ENCODE assay signal across 8 cellular contexts in genomic region chr17:28728364-28729200, GRCh38. TPM values are rescaled to one million over a fixed set of nuclear protein-coding genes. Genes with fewer than 3 reads are reported as not detected.
DNase-seq lines count a peak whose midpoint lies in the region; ATAC-seq, FAIRE-seq and TF ChIP-seq lines count a peak whose summit lies in the region.

Gene NEK8 (plus strand): TSS chr17:28728788. CDS start chr17:28728814, 26 bp downstream.

- DNase-seq in ACHN (peak; percentile 93), NCI-H2227 treated with DMSO at 0.1 percent for 48 hours (lab: John Stamatoyannopoulos, UW) (peak; percentile 90), mammary epithelial cell (peak; percentile 97), immature natural killer cell (peak; percentile 96 to 97 (median 97)), small intestine (peak; percentile 98)

- CTCF ChIA-PET in mammary epithelial cell (lab: Charles Lee; ENCODE audit: low non-redundant PET): interaction anchor here (0.6 to 2.5 kb wide), 4 partner anchors 9 to 22 kb away, joined by 5 to 49 read pairs (median 10); no protein-coding TSS in a partner anchor

- WGBS in mammary epithelial cell (ENCODE audit: low coverage, missing lambda C conversion rate): 5% methylated on average over 31 of the region's 64 CpGs
- WGBS in small intestine, 3 donors: 0% methylated on average over 56 to 64 of the region's 64 CpGs

- peak within 1 kb of the TSS; percentile 64 for H2AFZ ChIP-seq in mammary epithelial cell (ENCODE audit: low read depth, low read length)

- H3K4me1 ChIP-seq in mammary epithelial cell (ENCODE audit: insufficient read depth, low read length): peaks cover 38% of the 10 kb centered on the region
- H3K4me1 ChIP-seq in small intestine (ENCODE audit: control insufficient read depth in 2 of 2, insufficient read depth in 1 of 2, low read depth in 1 of 2, low read length in 1 of 2): no peaks in the 10 kb centered on the region

- peaks cover 7 to 10% (median 10%) of the 10 kb centered on the region in 3 donors for H3K27me3 Mint-ChIP-seq in immature natural killer cell (ENCODE audit: low read depth in 3 of 3)

- dilution Hi-C loops in mammary epithelial cell (cut with HindIII; ENCODE audit: low sequenced_read_pairs): no loop called here

- H3K9me3 ChIP-seq in mammary epithelial cell (replicated peaks; ENCODE audit: insufficient read depth, low read length): no peaks in the 10 kb centered on the region
- H3K9me3 ChIP-seq in small intestine (ENCODE audit: control insufficient read depth, low read depth): no peaks in the 10 kb centered on the region

- peaks cover 4 to 14% (median 8%) of the 10 kb centered on the region in 3 donors for H3K36me3 Mint-ChIP-seq in immature natural killer cell

- peaks cover 38 to 46% of the 10 kb centered on the region in 2 donors for H3K4me1 Mint-ChIP-seq in immature natural killer cell

- FAIRE-seq in small intestine (lab: Jason Lieb, UNC): no peak

- H3K27ac Mint-ChIP-seq in immature natural killer cell: peak within 1 kb of the TSS; percentile 93 to 98 (median 97)

- intact Hi-C loops in mammary epithelial cell (cut with micrococcal nuclease): loop anchor here (1.0 kb wide), 1 partner anchor 15 kb away; no protein-coding TSS in a partner anchor

- H3K79me2 ChIP-seq in mammary epithelial cell (ENCODE audit: insufficient read depth, low read length): peaks cover 11% of the 10 kb centered on the region

- H3K36me3 ChIP-seq in mammary epithelial cell (ENCODE audit: insufficient read depth, low read length) (peaks cover 7% of the 10 kb centered on the region), small intestine (ENCODE audit: control insufficient read depth in 2 of 2, insufficient read depth in 2 of 2, low read length in 2 of 2) (peaks cover 1 to 2% of the 10 kb centered on the region in 2 donors)

- peak within 1 kb of the TSS; percentile 91 for H3K9ac ChIP-seq in mammary epithelial cell (ENCODE audit: insufficient read depth, low read length)

- H4K20me1 ChIP-seq in mammary epithelial cell (ENCODE audit: insufficient read depth, low read length): no peaks in the 10 kb centered on the region

- in situ Hi-C loops in ACHN (cut with HindIII; ENCODE audit: low pct_ligation_motif_present, low pct_unique_long_range_greater_than_20kb, low sequenced_read_pairs) (no loop called here), mammary epithelial cell (cut with MboI; ENCODE audit: low sequenced_read_pairs in 2 of 2) (loop anchor here in 1 of 2 donors (25.0 kb wide), 1 partner anchor 384 kb away; no protein-coding TSS in a partner anchor)

- H3K4me3 ChIP-seq in WI38 (ENCODE audit: low read depth, low read length): peak within 1 kb of the TSS; percentile 84
- H3K4me3 ChIP-seq in mammary epithelial cell (replicated peaks in 1 of 3; ENCODE audit: insufficient read depth in 1 of 3, low read depth in 2 of 3, low read length in 3 of 3): peak within 1 kb of the TSS; percentile 51 to 72 (median 57)
- H3K4me3 ChIP-seq in small intestine (ENCODE audit: low read depth in 1 of 2, low read length in 2 of 2): peak within 1 kb of the TSS; percentile 41 to 65

- ATAC-seq in GM18868 (IDR thresholded peaks at IDR 0.05; ENCODE audit: unreplicated experiment): peak; percentile 36
- peak; percentile 30 for ATAC-seq in HG03103 (IDR thresholded peaks at IDR 0.05; ENCODE audit: low read depth, unreplicated experiment)

- TF ChIP-seq CTCF in WI38 (IDR thresholded peaks at IDR 0.05; ENCODE audit: low read depth, low read length) (no peak), mammary epithelial cell (conservative IDR thresholded peaks at IDR 0.05 in 1 of 2, IDR thresholded peaks at IDR 0.05 in 1 of 2; ENCODE audit: extremely low read depth in 1 of 2, insufficient read depth in 1 of 2, low read depth in 1 of 2, low read length in 2 of 2) (no peak)

- H3K27ac ChIP-seq in mammary epithelial cell (ENCODE audit: insufficient read depth, low read depth, low read length): peak within 1 kb of the TSS; percentile 96
- H3K27ac ChIP-seq in small intestine (ENCODE audit: low read depth in 1 of 2, low read length in 1 of 2): peak within 1 kb of the TSS; percentile 85 to 99

- H3K27me3 ChIP-seq in mammary epithelial cell (ENCODE audit: insufficient read depth, low read length) (no peaks in the 10 kb centered on the region), small intestine (ENCODE audit: control insufficient read depth in 2 of 2, insufficient read depth in 2 of 2, low read length in 2 of 2) (no peaks in the 10 kb centered on the region)

- H3K9me3 Mint-ChIP-seq in immature natural killer cell: no peaks in the 10 kb centered on the region

- peak within 1 kb of the TSS; percentile 93 to 98 (median 94) for H3K4me3 Mint-ChIP-seq in immature natural killer cell

- BruUV-seq in mammary epithelial cell (replicated peaks; lab: Mats Ljungman, UMichigan): TSS peak; percentile 66

- peak within 1 kb of the TSS; percentile 100 for H3K4me2 ChIP-seq in mammary epithelial cell (ENCODE audit: insufficient read depth, low read depth, low read length)

RNA-seq across cellular contexts. Expression of gene NEK8, which starts in this region (rescaled TPM):
- total RNA-seq in mammary epithelial cell: 1 to 10 TPM; 5.5 to 7.0 TPM
- polyA plus RNA-seq in mammary epithelial cell: 4.6 TPM
- polyA minus RNA-seq in mammary epithelial cell: 2.6 TPM
- polyA plus RNA-seq in immature natural killer cell: 1 to 10 TPM; 1.7 to 4.2 (median 3.6) TPM
- 1 to 10 TPM; 3.5 to 3.6 (median 3.6) TPM for polyA plus RNA-seq in small intestine

Comparison
In these comparisons a context has a peak if more than half of its experiments do, and no peak if none do; other contexts are left out.
1. Peak in every context shown above with its lines: DNase-seq, ATAC-seq, H3K4me3 ChIP-seq and H3K27ac ChIP-seq.